ENCODE assay signal across 11 cellular contexts in the genomic region with DNA sequence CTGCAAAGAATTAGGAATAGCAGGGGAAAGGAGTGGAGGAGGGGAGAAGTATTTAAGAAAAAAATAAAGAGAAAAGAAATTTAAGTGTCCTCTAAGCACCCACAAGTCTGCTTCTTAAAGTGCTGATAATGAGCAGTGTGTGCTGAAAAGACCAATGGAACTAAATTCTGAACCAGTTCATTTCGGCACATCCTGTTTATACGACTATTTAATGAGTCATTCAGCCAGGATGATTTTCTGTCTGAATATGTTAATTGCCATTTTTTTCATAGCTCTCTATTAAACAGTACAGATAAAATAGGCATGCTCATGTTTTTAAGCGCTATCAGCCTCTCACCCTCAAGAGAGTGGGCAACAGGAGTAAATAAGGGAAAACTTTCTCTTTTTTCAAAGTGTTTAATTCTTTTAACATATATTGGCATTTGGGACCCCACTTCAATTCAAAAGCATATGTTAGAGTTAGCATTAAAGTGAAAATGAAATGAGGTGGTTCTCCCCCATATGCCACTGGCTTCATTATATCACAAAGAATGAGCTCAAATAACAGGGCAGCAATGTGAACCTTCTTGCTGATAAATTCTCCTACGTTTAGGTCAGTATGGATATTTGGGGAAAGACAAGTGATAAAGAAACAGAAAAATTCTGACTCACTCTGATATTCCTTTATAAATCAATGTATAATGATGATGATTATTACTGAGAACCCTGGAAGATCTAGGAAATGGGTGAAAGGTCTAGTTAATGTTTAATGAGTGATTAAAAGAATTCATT.
DNase-seq lines count a peak whose midpoint lies in the region; ATAC-seq and TF ChIP-seq lines count a peak whose summit lies in the region.
"Had no signal": no experiment of that assay in that cellular context is flagged by ENCODE, and none has a peak within 500 bp of the region (broad histone marks: within the 10 kb centered on the region; RNA-seq: fewer than 3 reads in every experiment).

No MANE protein-coding gene starts in this region.

- no CpG with 5 or more reads among the region's 4 CpGs for WGBS in H9 (ENCODE audit: extremely low coverage, insufficient read length, low lambda C conversion rate)
- 46 to 69% (median 58%) methylated on average over 4 of the region's 4 CpGs for WGBS in spleen, 5 donors
- WGBS in suprapubic skin = 36% methylated on average over 4 of the region's 4 CpGs

- no peak overlapping the region for H4K91ac ChIP-seq in H9 (ENCODE audit: insufficient read length, low read depth, low read length)

- no peak overlapping the region; a peak in 1 of 5 replicates for H3K4me3 Mint-ChIP-seq in H9
- H3K4me3 Mint-ChIP-seq: activated B cell treated with CpG ODN at 0.5 μM for 24 hours; activated naive CD8-positive, alpha-beta T cell treated with anti-CD3 and anti-CD28 coated beads, Interleukin-2, amount 10 ng/mL, durations not matched to agents 7 days and 5 days had no signal

- H2BK12ac ChIP-seq in H9 (ENCODE audit: insufficient read length, low read depth, low read length) = no peak overlapping the region

- H3K36me3 Mint-ChIP-seq in H9 (ENCODE audit: insufficient read depth in 1 of 3, low read depth in 3 of 3) = no peaks in the 10 kb centered on the region
- H3K36me3 Mint-ChIP-seq: activated naive CD8-positive, alpha-beta T cell treated with anti-CD3 and anti-CD28 coated beads, Interleukin-2, amount 10 ng/mL, durations not matched to agents 7 days and 5 days had no signal

- no peak overlapping the region for H2AK5ac ChIP-seq in H9 (ENCODE audit: insufficient read length, low read length)

- TF ChIP-seq CTCF in H9 (conservative IDR thresholded peaks at IDR 0.05) = no peak
- TF ChIP-seq CTCF in left ventricle myocardium inferior (IDR thresholded peaks at IDR 0.05; ENCODE audit: borderline replicate concordance) = no peak
- no peak for TF ChIP-seq CTCF in spleen (IDR thresholded peaks at IDR 0.05 in 8 of 11, conservative IDR thresholded peaks at IDR 0.05 in 3 of 11)
- TF ChIP-seq CTCF in suprapubic skin (IDR thresholded peaks at IDR 0.05) = no peak

- H3K4me1 Mint-ChIP-seq in H9 = peaks cover 57 to 65% of the 10 kb centered on the region in 2 experiments
- H3K4me1 Mint-ChIP-seq: activated naive CD8-positive, alpha-beta T cell treated with anti-CD3 and anti-CD28 coated beads, Interleukin-2, amount 10 ng/mL, durations not matched to agents 7 days and 5 days had no signal

- H2AFZ ChIP-seq in H9 (ENCODE audit: low read length) = no peak overlapping the region

- no peak overlapping the region for H3K23ac ChIP-seq in H9 (ENCODE audit: insufficient read length, low read depth, low read length)

- H3K14ac ChIP-seq in H9 (ENCODE audit: insufficient read depth, low read length) = no peak overlapping the region

- H3K4me3 ChIP-seq in left ventricle myocardium inferior = peak overlapping the region; percentile 16
- H3K4me3 ChIP-seq in spleen = no peak overlapping the region
- H3K4me3 ChIP-seq in suprapubic skin = no peak overlapping the region

- peaks cover 13% of the 10 kb centered on the region; the same call in 1 of the 2 replicates for H3K4me1 ChIP-seq in H9 (ENCODE audit: insufficient read depth, low read length)
- H3K4me1 ChIP-seq in left ventricle myocardium inferior = peaks cover 49% of the 10 kb centered on the region
- H3K4me1 ChIP-seq in spleen = peaks cover 5 to 24% (median 15%) of the 10 kb centered on the region in 6 donors
- peaks cover 4% of the 10 kb centered on the region for H3K4me1 ChIP-seq in suprapubic skin

- peaks cover 8% of the 10 kb centered on the region for H3K79me1 ChIP-seq in H9 (ENCODE audit: insufficient read depth, low read depth, low read length, poor library complexity, severe bottlenecking)

- H3K18ac ChIP-seq in H9 (ENCODE audit: insufficient read length, low read depth, low read length) = no peak overlapping the region

- H3K4me2 ChIP-seq in H9 (ENCODE audit: insufficient read depth, insufficient read length, low read length) = no peak overlapping the region

- TF ChIP-seq POLR2A in spleen (IDR thresholded peaks at IDR 0.05) = no peak
- TF ChIP-seq POLR2A in suprapubic skin (IDR thresholded peaks at IDR 0.05) = no peak

- intact Hi-C loops in left ventricle myocardium inferior (cut with micrococcal nuclease) (loop anchor here (10.0 kb wide), 2 partner anchors 76 to 186 kb away; no protein-coding TSS in a partner anchor), spleen (cut with DNase I; ENCODE audit: low total_unique reads) (no loop called here)

- no peak overlapping the region for H4K8ac ChIP-seq in H9 (replicated peaks; ENCODE audit: insufficient read length, low read depth, low read length)

- H2BK5ac ChIP-seq in H9 (ENCODE audit: insufficient read length, low read length) = no peak overlapping the region

- H3K27me3 ChIP-seq in H9 (ENCODE audit: insufficient read depth, low read length) (no peaks in the 10 kb centered on the region), left ventricle myocardium inferior (ENCODE audit: low read depth) (no peaks in the 10 kb centered on the region), spleen (replicated peaks in 1 of 7) (no peaks in the 10 kb centered on the region), suprapubic skin (no peaks in the 10 kb centered on the region)

- no peak for TF ChIP-seq EP300 in suprapubic skin (IDR thresholded peaks at IDR 0.05)

- no peaks in the 10 kb centered on the region for H3K27me3 Mint-ChIP-seq in H9 (ENCODE audit: low read depth)
- H3K27me3 Mint-ChIP-seq: activated B cell treated with CpG ODN at 0.5 μM for 24 hours had no signal

- H3K36me3 ChIP-seq in left ventricle myocardium inferior (no peaks in the 10 kb centered on the region), spleen (no peaks in the 10 kb centered on the region), suprapubic skin (no peaks in the 10 kb centered on the region)

- H3K79me2 ChIP-seq in H9 (ENCODE audit: insufficient read depth, low read length) = peaks cover 14% of the 10 kb centered on the region; the same call in 1 of the 2 replicates

- no peak for DNase-seq in H9
- DNase-seq in amniotic epithelial cell (ENCODE audit: low read depth) = peak; percentile 90
- DNase-seq in left ventricle myocardium inferior = no peak
- DNase-seq in spleen = no peak
- DNase-seq in inferior parietal cortex (ENCODE audit: extremely low spot score) = no peak
- DNase-seq in suprapubic skin (ENCODE audit: low spot score in 2 of 2) = no peak
- no peak for DNase-seq in OCI-M2 (lab: John Stamatoyannopoulos, UW; ENCODE audit: unreplicated experiment)
- DNase-seq: activated B cell treated with CpG ODN at 0.5 μM for 24 hours; activated naive CD8-positive, alpha-beta T cell treated with anti-CD3 and anti-CD28 coated beads, Interleukin-2, amount 10 ng/mL, durations not matched to agents 7 days and 5 days; islet precursor cell had no signal

- no peaks in the 10 kb centered on the region for H3K23me2 ChIP-seq in H9 (ENCODE audit: insufficient read length, low read depth, low read length, poor library complexity, severe bottlenecking)

- H4K5ac ChIP-seq in H9 (ENCODE audit: insufficient read length, low read depth, low read length) = no peak overlapping the region

- H2BK20ac ChIP-seq in H9 (ENCODE audit: low read depth, low read length, poor library complexity, severe bottlenecking) = no peak overlapping the region

- peak overlapping the region in 2 of 3 experiments; percentile 24 to 63; a peak in 3 of 7 replicates for H3K27ac Mint-ChIP-seq in H9
- H3K27ac Mint-ChIP-seq: activated B cell treated with CpG ODN at 0.5 μM for 24 hours; activated naive CD8-positive, alpha-beta T cell treated with anti-CD3 and anti-CD28 coated beads, Interleukin-2, amount 10 ng/mL, durations not matched to agents 7 days and 5 days had no signal

- H2BK15ac ChIP-seq in H9 (ENCODE audit: low read depth, low read length) = no peak overlapping the region

- H3K56ac ChIP-seq in H9 (ENCODE audit: insufficient read length, low read depth, low read length) = no peak overlapping the region

- H3K9me3 ChIP-seq in H9 (ENCODE audit: control insufficient read depth, low read depth, low read length) (no peaks in the 10 kb centered on the region), left ventricle myocardium inferior (replicated peaks) (no peaks in the 10 kb centered on the region), spleen (no peaks in the 10 kb centered on the region), suprapubic skin (no peaks in the 10 kb centered on the region)

- H3K27ac ChIP-seq in H9 (ENCODE audit: insufficient read length, low read depth, low read length) = no peak overlapping the region
- peak overlapping the region; percentile 70 for H3K27ac ChIP-seq in left ventricle myocardium inferior (replicated peaks)
- H3K27ac ChIP-seq in spleen = peak overlapping the region in 6 of 8 donors; percentile 10 to 48 (median 38)
- no peak overlapping the region for H3K27ac ChIP-seq in suprapubic skin

- no peak for ATAC-seq in GM18867 (IDR thresholded peaks at IDR 0.05; ENCODE audit: unreplicated experiment)

- H4K20me1 ChIP-seq in H9 (ENCODE audit: control insufficient read depth, insufficient read depth, insufficient read length) = no peaks in the 10 kb centered on the region

- no peak overlapping the region for H2BK120ac ChIP-seq in H9 (ENCODE audit: low read depth, low read length, poor library complexity, severe bottlenecking)

- H3K9me3 Mint-ChIP-seq in H9 = no peaks in the 10 kb centered on the region
- H3K9me3 Mint-ChIP-seq: activated B cell treated with CpG ODN at 0.5 μM for 24 hours; activated naive CD8-positive, alpha-beta T cell treated with anti-CD3 and anti-CD28 coated beads, Interleukin-2, amount 10 ng/mL, durations not matched to agents 7 days and 5 days had no signal

- H3K4ac ChIP-seq in H9 (ENCODE audit: low read depth, low read length) = no peak overlapping the region

- no peak overlapping the region for H3T11ph ChIP-seq in H9 (ENCODE audit: low read length)

- no peak overlapping the region for H3K9ac ChIP-seq in H9 (ENCODE audit: extremely low read depth, insufficient read length, low read length)

Comparison
In these comparisons a context has a peak if more than half of its experiments do, and no peak if none do; other contexts are left out.
1. H3K27ac ChIP-seq: peak in left ventricle myocardium inferior (single experiment) and spleen (6 of 8); none in H9 (single experiment) and suprapubic skin (single experiment).